In genomic region chr19:55099557-55100506, GRCh38 we compare ENCODE assay signal across 1 cellular context.
TF ChIP-seq lines count a peak whose summit lies in the region.

No MANE protein-coding gene starts in this region.

TF ChIP-seq in GM12878, 131 proteins besides CTCF, POLR2A, EP300 and RAD21:
- TF ChIP-seq POLR2AphosphoS2 (IDR thresholded peaks at IDR 0.05; ENCODE audit: low read depth, low read length) (no peak), NFYA (IDR thresholded peaks at IDR 0.05; ENCODE audit: borderline replicate concordance, low read depth, low read length) (no peak), E2F4 (IDR thresholded peaks at IDR 0.05; ENCODE audit: low read depth, low read length) (no peak), SMAD1 (IDR thresholded peaks at IDR 0.05; ENCODE audit: low read depth, partially characterized antibody) (no peak), CBX5 (IDR thresholded peaks at IDR 0.05; ENCODE audit: low read depth) (no peak), NRF1 (conservative IDR thresholded peaks at IDR 0.05; ENCODE audit: low read depth, low read length) (no peak), CBX3 (IDR thresholded peaks at IDR 0.05; ENCODE audit: borderline replicate concordance, low read depth) (no peak), PBX3 (IDR thresholded peaks at IDR 0.05; ENCODE audit: insufficient replicate concordance, low read depth, low read length) (no peak), NR2C2 (IDR thresholded peaks at IDR 0.05; ENCODE audit: borderline replicate concordance, control insufficient read depth, insufficient read length, low read depth) (no peak), ATF2 (IDR thresholded peaks at IDR 0.05; ENCODE audit: low read length) (no peak), IRF5 (IDR thresholded peaks at IDR 0.05; ENCODE audit: borderline replicate concordance) (no peak), ZBTB40 (IDR thresholded peaks at IDR 0.05; ENCODE audit: borderline replicate concordance) (no peak), PML (IDR thresholded peaks at IDR 0.05; ENCODE audit: low read length) (no peak), RBBP5 (conservative IDR thresholded peaks at IDR 0.05) (no peak), NFIC (IDR thresholded peaks at IDR 0.05; ENCODE audit: low read depth, low read length) (no peak), ZZZ3 (IDR thresholded peaks at IDR 0.05; ENCODE audit: control insufficient read depth, insufficient read length, low read depth) (no peak), ELK1 (IDR thresholded peaks at IDR 0.05; ENCODE audit: low read depth, low read length) (no peak), BHLHE40 (IDR thresholded peaks at IDR 0.05; ENCODE audit: borderline replicate concordance in 1 of 2, low read depth in 2 of 2, low read length in 1 of 2) (no peak)
